ENCODE assay signal across 8 cellular contexts in genomic region chr4:6941796-6942195, GRCh38. TPM values are rescaled to one million over a fixed set of nuclear protein-coding genes. Genes with fewer than 3 reads are reported as not detected.
A peak's percentile ranks its signal among the peaks of the same experiment; 100 is the strongest.
DNase-seq lines count a peak whose midpoint lies in the region; ATAC-seq and TF ChIP-seq lines count a peak whose summit lies in the region.

No MANE protein-coding gene starts in this region.

- peaks cover 68% of the 10 kb centered on the region for H3K4me1 Mint-ChIP-seq in activated naive CD8-positive, alpha-beta T cell (ENCODE audit: low read depth)

- no peaks in the 10 kb centered on the region for H3K9me3 ChIP-seq in AG04450 (ENCODE audit: control insufficient read depth, insufficient read depth, low read length)

- no peaks in the 10 kb centered on the region for H3K27me3 Mint-ChIP-seq in activated naive CD8-positive, alpha-beta T cell

- no peaks in the 10 kb centered on the region for H3K27me3 ChIP-seq in AG04450 (ENCODE audit: control insufficient read depth, insufficient read depth, low read length)

- ATAC-seq in GM21528 (IDR thresholded peaks at IDR 0.05; ENCODE audit: low FRiP score, unreplicated experiment) (peak; percentile 24), GM19395 (IDR thresholded peaks at IDR 0.05; ENCODE audit: unreplicated experiment) (no peak), HG03135 (IDR thresholded peaks at IDR 0.05; ENCODE audit: unreplicated experiment) (no peak)

- peak overlapping the region; percentile 98 for H3K27ac ChIP-seq in AG04450 (ENCODE audit: low read depth, low read length)

- POLR2A ChIA-PET in AG04450 (lab: Yijun Ruan, JAX), result interaction anchor here (0.7 to 1.6 kb wide), 4 partner anchors 12 to 45 kb away, joined by 3 to 6 read pairs (median 3); partner anchors contain the start of gene TBC1D14

- TF ChIP-seq CTCF in AG04450 (IDR thresholded peaks at IDR 0.05; ENCODE audit: low read depth, low read length), result no peak

- DNase-seq in AG04450 (ENCODE audit: low read depth, low spot score), result no peak
- DNase-seq in medulla oblongata (ENCODE audit: extremely low spot score), result peak; percentile 36
- no peak for DNase-seq in NCI-H446 (lab: John Stamatoyannopoulos, UW)
- DNase-seq in kidney tubule cell (ENCODE audit: low spot score), result no peak

- peak overlapping the region; percentile 82 for H3K27ac Mint-ChIP-seq in activated naive CD8-positive, alpha-beta T cell

- peak overlapping the region; percentile 74 for H3K4me3 Mint-ChIP-seq in activated naive CD8-positive, alpha-beta T cell

- no peaks in the 10 kb centered on the region for H3K9me3 Mint-ChIP-seq in activated naive CD8-positive, alpha-beta T cell (ENCODE audit: low read depth)

- H3K36me3 Mint-ChIP-seq in activated naive CD8-positive, alpha-beta T cell, result no peaks in the 10 kb centered on the region

- 0 out of 2 replicates have a peak overlapping the region, but pooled peaks have one; percentile 12 for H3K4me3 ChIP-seq in AG04450 (ENCODE audit: low read depth, low read length)

- CTCF ChIA-PET in AG04450 (lab: Charles Lee), result interaction anchor here (0.9 to 1.7 kb wide), 2 partner anchors 30 to 32 kb away, joined by 3 to 10 read pairs; no protein-coding TSS in a partner anchor

RNA-seq across cellular contexts. Expression of gene TBC1D14, which starts 32.2 kb away (rescaled TPM):
- polyA plus RNA-seq in AG04450 (2011; rRNA removed), result 46.3 and 47.1 TPM in 2 replicates
- 43.8 and 50.4 TPM in 2 replicates for polyA minus RNA-seq in AG04450 (2011; rRNA and poly(A)+ RNA removed)
